ENCODE assay signal across 20 cellular contexts in genomic region chr7:47507514-47507913, GRCh38.
DNase-seq lines count a peak whose midpoint lies in the region; ATAC-seq and TF ChIP-seq lines count a peak whose summit lies in the region.
"Had no signal": no experiment of that assay in that cellular context is flagged by ENCODE, and none has a peak within 500 bp of the region (broad histone marks: within the 10 kb centered on the region; RNA-seq: fewer than 3 reads in every experiment).

No MANE protein-coding gene starts in this region.

- no peak for TF ChIP-seq POLR2A in heart left ventricle (IDR thresholded peaks at IDR 0.05)
- no peak for TF ChIP-seq POLR2A in sigmoid colon (IDR thresholded peaks at IDR 0.05)

- intact Hi-C loops in heart left ventricle (cut with DNase I) (no loop called here), sigmoid colon (cut with DNase I) (no loop called here)

- TF ChIP-seq CTCF in heart left ventricle (IDR thresholded peaks at IDR 0.05): no peak
- no peak for TF ChIP-seq CTCF in sigmoid colon (IDR thresholded peaks at IDR 0.05)

- H3K27ac ChIP-seq in SJCRH30 (peak overlapping the region; percentile 97), heart left ventricle (no peak overlapping the region), sigmoid colon (peak overlapping the region in 1 of 4 donors; percentile 33)
- no peak overlapping the region for H3K27ac ChIP-seq in effector memory CD4-positive, alpha-beta T cell (ENCODE audit: insufficient read depth, low read length, poor library complexity, severe bottlenecking)
- H3K27ac ChIP-seq: gastroesophageal sphincter had no signal

- WGBS in heart left ventricle, 4 donors: 62 to 77% (median 66%) methylated on average over 9 of the region's 9 CpGs
- 86 to 87% methylated on average over 9 of the region's 9 CpGs for WGBS in sigmoid colon, 2 donors

- H3K27me3 ChIP-seq in SJCRH30 (no peaks in the 10 kb centered on the region), heart left ventricle (no peaks in the 10 kb centered on the region), sigmoid colon (no peaks in the 10 kb centered on the region)
- H3K27me3 ChIP-seq in effector memory CD4-positive, alpha-beta T cell (replicated peaks; ENCODE audit: control insufficient read depth, insufficient read depth, low read length, poor library complexity, severe bottlenecking): no peaks in the 10 kb centered on the region
- H3K27me3 ChIP-seq: brain microvascular endothelial cell, gastroesophageal sphincter, tibial nerve had no signal

- H3K9me3 ChIP-seq in SJCRH30 (replicated peaks): no peaks in the 10 kb centered on the region
- peaks cover 0 to 4% (median 0%) of the 10 kb centered on the region in 12 donors for H3K9me3 ChIP-seq in heart left ventricle
- no peaks in the 10 kb centered on the region for H3K9me3 ChIP-seq in sigmoid colon
- H3K9me3 ChIP-seq in effector memory CD4-positive, alpha-beta T cell (ENCODE audit: control insufficient read depth, low read length): no peaks in the 10 kb centered on the region
- H3K9me3 ChIP-seq: gastroesophageal sphincter, tibial nerve had no signal

- ATAC-seq in heart left ventricle: peak in 3 of 4 donors; percentile 11 to 31 (median 13)
- ATAC-seq: activated CD8-positive, alpha-beta memory T cell treated with anti-CD3 and anti-CD28 coated beads, Interleukin-2, amount 10 ng/mL, durations not matched to agents 7 days and 5 days; gastroesophageal sphincter; stimulated activated naive B cell treated with anti-CD40 and anti-IgM and Interleukin-4, amounts not matched to agents 10 μg/mL and 1 μg/mL and 100 μg/mL, for 72 hours had no signal

- DNase-seq in SJCRH30: peak; percentile 97 to 99
- DNase-seq in heart left ventricle: no peak
- DNase-seq in myocyte (ENCODE audit: low read depth): peak; percentile 83
- peak; percentile 59 for DNase-seq in sigmoid colon
- no peak for DNase-seq in UCSD-AML1 (lab: John Stamatoyannopoulos, UW; ENCODE audit: unreplicated experiment)
- DNase-seq in NCI-H2029 treated with DMSO at 0.1 percent for 48 hours (lab: John Stamatoyannopoulos, UW): no peak
- no peak for DNase-seq in effector memory CD4-positive, alpha-beta T cell
- DNase-seq in GDM1 (lab: John Stamatoyannopoulos, UW): no peak
- DNase-seq: activated CD4-positive, alpha-beta T cell treated with anti-CD3 and anti-CD28 coated beads for 48 hours; activated CD8-positive, alpha-beta memory T cell treated with anti-CD3 and anti-CD28 coated beads, Interleukin-2, amount 10 ng/mL, durations not matched to agents 7 days and 5 days; brain microvascular endothelial cell; dermis blood vessel endothelial cell; midbrain; NCI-H1436; NCI-H2171; NCI-H526; stimulated activated CD4-positive, alpha-beta T cell treated with anti-CD3 and anti-CD28 coated beads, Interleukin-2, amount 100 ng/mL, for 24 hours; stimulated activated naive B cell treated with anti-CD40 and anti-IgM and Interleukin-4, amounts not matched to agents 10 μg/mL and 1 μg/mL and 100 μg/mL, for 72 hours had no signal

- TF ChIP-seq EP300 in sigmoid colon (IDR thresholded peaks at IDR 0.05): no peak

- no peaks in the 10 kb centered on the region for H3K36me3 ChIP-seq in SJCRH30
- H3K36me3 ChIP-seq in heart left ventricle: peaks cover 0 to 24% (median 0%) of the 10 kb centered on the region in 9 donors
- H3K36me3 ChIP-seq in sigmoid colon: no peaks in the 10 kb centered on the region
- no peaks in the 10 kb centered on the region for H3K36me3 ChIP-seq in effector memory CD4-positive, alpha-beta T cell (ENCODE audit: control insufficient read depth, insufficient read depth, low read length)
- H3K36me3 ChIP-seq: brain microvascular endothelial cell, gastroesophageal sphincter had no signal

- H3K4me3 ChIP-seq in SJCRH30: peak overlapping the region; percentile 35
- no peak overlapping the region for H3K4me3 ChIP-seq in heart left ventricle
- no peak overlapping the region for H3K4me3 ChIP-seq in sigmoid colon
- no peak overlapping the region for H3K4me3 ChIP-seq in effector memory CD4-positive, alpha-beta T cell (ENCODE audit: insufficient read depth, low read depth, low read length, poor library complexity, severe bottlenecking)
- H3K4me3 ChIP-seq: gastroesophageal sphincter, tibial nerve had no signal

- H3K4me1 ChIP-seq in SJCRH30: peaks cover 66% of the 10 kb centered on the region
- peaks cover 0 to 51% (median 28%) of the 10 kb centered on the region in 12 donors for H3K4me1 ChIP-seq in heart left ventricle
- H3K4me1 ChIP-seq in sigmoid colon: peaks cover 0 to 71% (median 51%) of the 10 kb centered on the region in 4 donors
- no peaks in the 10 kb centered on the region for H3K4me1 ChIP-seq in effector memory CD4-positive, alpha-beta T cell (ENCODE audit: control insufficient read depth, insufficient read depth, low read length, poor library complexity, severe bottlenecking)

Comparison
In these comparisons a context has a peak if more than half of its experiments do, and no peak if none do; other contexts are left out.
1. DNase-seq: peak in SJCRH30 (2 of 2), myocyte (single experiment) and sigmoid colon (single experiment); none in heart left ventricle (0 of 5), UCSD-AML1 (single experiment), NCI-H2029 treated with DMSO at 0.1 percent for 48 hours (single experiment), effector memory CD4-positive, alpha-beta T cell (0 of 3) and GDM1 (single experiment).